In the genomic region with DNA sequence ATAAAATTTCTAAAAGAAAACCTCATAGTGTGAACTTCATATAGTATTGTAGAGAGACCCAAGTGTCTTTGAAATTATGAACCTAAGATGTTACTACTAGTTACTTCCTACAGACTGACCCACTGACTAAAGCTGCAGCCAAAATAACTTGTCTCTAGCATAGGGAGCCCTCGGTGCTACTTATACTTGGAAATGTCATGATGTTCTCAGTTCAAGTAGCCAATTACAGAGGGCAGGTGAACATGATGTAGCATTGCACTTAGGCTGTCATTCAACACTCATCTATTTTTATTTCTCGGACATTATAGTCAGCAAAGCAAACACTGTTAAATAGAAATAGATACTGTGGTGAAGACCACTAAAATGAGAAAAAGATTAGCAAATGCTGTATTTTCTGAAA, we compare ENCODE assay signal across 25 cellular contexts.
"Had no signal": no experiment of that assay in that cellular context is flagged by ENCODE, and none has a peak within 500 bp of the region (broad histone marks: within the 10 kb centered on the region; RNA-seq: fewer than 3 reads in every experiment).

No MANE protein-coding gene starts in this region.

- H3K9me3 ChIP-seq: neutrophil, psoas muscle, sigmoid colon, spleen, suprapubic skin, thoracic aorta, tibial artery, upper lobe of right lung had no signal

- H3K4me3 ChIP-seq: hepatocyte, lung, neural progenitor cell, psoas muscle, sigmoid colon, spleen, suprapubic skin, thoracic aorta, tibial artery, upper lobe of right lung had no signal

- H3K4me1 ChIP-seq: neural progenitor cell, parathyroid adenoma, psoas muscle, sigmoid colon, spleen, suprapubic skin, tibial artery, upper lobe of right lung had no signal

- H3K27ac ChIP-seq: hepatocyte, neural progenitor cell, neutrophil, parathyroid adenoma, psoas muscle, sigmoid colon, spleen, suprapubic skin, thoracic aorta, tibial artery, upper lobe of right lung had no signal

- H3K36me3 ChIP-seq: neural progenitor cell, neutrophil, sigmoid colon, spleen, suprapubic skin, thoracic aorta, tibial artery, upper lobe of right lung had no signal

- DNase-seq: head of caudate nucleus; islet precursor cell; mesendoderm; naive B cell; natural killer cell; nephron progenitor cell; occipital lobe; psoas muscle; sigmoid colon; small intestine; spleen; stimulated activated CD4-positive, alpha-beta T cell treated with anti-CD3 and anti-CD28 coated beads, Interleukin-4, amount 100 ng/mL, for 24 hours; stimulated activated naive CD4-positive, alpha-beta T cell; tibial artery; trophoblast cell; upper lobe of right lung had no signal

- H3K27me3 ChIP-seq: hepatocyte, neural progenitor cell, neutrophil, sigmoid colon, spleen, suprapubic skin, tibial artery, upper lobe of right lung had no signal

- ATAC-seq: left lobe of liver; natural killer cell; psoas muscle; stimulated activated effector memory CD8-positive, alpha-beta T cell treated with anti-CD3 and anti-CD28 coated beads, Interleukin-12 subunit alpha, Interleukin-12 subunit beta, amount 100 ng/mL, for 72 hours; upper lobe of right lung had no signal
